In the genomic region with DNA sequence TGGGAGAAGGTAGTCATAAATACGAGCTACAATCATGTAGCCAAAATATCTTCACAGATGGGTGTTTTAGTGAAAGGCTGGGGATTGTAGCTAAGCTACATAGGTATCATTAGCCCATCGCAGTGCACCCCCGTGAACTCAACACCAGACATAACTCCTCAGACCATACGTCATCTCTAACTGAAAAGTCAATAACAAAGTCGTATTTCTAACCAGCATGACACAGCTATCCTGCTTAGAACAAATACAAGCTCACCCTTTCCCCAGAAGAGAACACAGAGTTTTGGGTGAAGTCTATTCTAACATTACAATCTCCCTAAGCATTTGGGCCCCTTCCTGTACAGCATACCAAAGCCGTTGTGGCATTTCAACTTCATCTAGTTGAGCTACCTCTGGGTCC, we compare ENCODE assay signal across 31 cellular contexts.
"Had no signal": no experiment of that assay in that cellular context is flagged by ENCODE, and none has a peak within 500 bp of the region (broad histone marks: within the 10 kb centered on the region; RNA-seq: fewer than 3 reads in every experiment).

No MANE protein-coding gene starts in this region.

- H3K36me3 Mint-ChIP-seq: neural progenitor cell; stimulated activated memory B cell treated with anti-CD40 and anti-IgM and Interleukin-4, amounts not matched to agents 10 μg/mL and 1 μg/mL and 100 μg/mL, for 72 hours; type B pancreatic cell had no signal

- H3K79me2 ChIP-seq: parathyroid adenoma had no signal

- DNase-seq: naive B cell; natural killer cell; occipital lobe; ovary; posterior cingulate gyrus; psoas muscle; right cardiac atrium; spleen; stimulated activated CD4-positive, alpha-beta T cell treated with anti-CD3 and anti-CD28 coated beads, Interleukin-12 subunit alpha, Interleukin-12 subunit beta, amount 100 ng/mL, for 4 hours; stimulated activated CD4-positive, alpha-beta T cell treated with anti-CD3 and anti-CD28 coated beads, Interleukin-1b, Interleukin-23, amount 100 ng/mL, for 48 hours; stimulated activated CD4-positive, alpha-beta T cell treated with anti-CD3 and anti-CD28 coated beads, Interleukin-4, amount 100 ng/mL, for 1 hour; stimulated activated CD4-positive, alpha-beta T cell treated with anti-CD3 and anti-CD28 coated beads, Interleukin-4, amount 100 ng/mL, for 4 hours; stimulated activated CD8-positive, alpha-beta memory T cell treated with anti-CD3 and anti-CD28 coated beads, Interleukin-4, amount 100 ng/mL, for 48 hours; stimulated activated naive CD4-positive, alpha-beta T cell; stimulated activated naive CD8-positive, alpha-beta T cell treated with anti-CD3 and anti-CD28 coated beads, Interleukin-15, amount 100 ng/mL, for 72 hours; stimulated activated naive CD8-positive, alpha-beta T cell treated with anti-CD3 and anti-CD28 coated beads, Interleukin-15, Interleukin-2, amounts not matched to agents 100 U/mL and 50 U/mL, for 24 hours; substantia nigra; testis; tibial artery; transverse colon; upper lobe of right lung had no signal

- H3K4me3 Mint-ChIP-seq: naive B cell; natural killer cell; nephron; neural progenitor cell; stimulated activated memory B cell treated with anti-CD40 and anti-IgM and Interleukin-4, amounts not matched to agents 10 μg/mL and 1 μg/mL and 100 μg/mL, for 72 hours; stimulated activated naive CD8-positive, alpha-beta T cell treated with anti-CD3 and anti-CD28 coated beads, Interleukin-15, amount 100 ng/mL, for 72 hours; type B pancreatic cell had no signal

- H3K4me1 Mint-ChIP-seq: naive B cell; natural killer cell; nephron; neural progenitor cell; stimulated activated memory B cell treated with anti-CD40 and anti-IgM and Interleukin-4, amounts not matched to agents 10 μg/mL and 1 μg/mL and 100 μg/mL, for 72 hours; stimulated activated naive CD8-positive, alpha-beta T cell treated with anti-CD3 and anti-CD28 coated beads, Interleukin-15, amount 100 ng/mL, for 72 hours had no signal

- H3K4me3 ChIP-seq: neural progenitor cell, ovary, psoas muscle, skin epidermis, smooth muscle cell, spleen, suprapubic skin, testis, tibial artery, transverse colon, upper lobe of right lung had no signal

- H3K4me1 ChIP-seq: neural progenitor cell, parathyroid adenoma, psoas muscle, spleen, suprapubic skin, testis, tibial artery, transverse colon, upper lobe of right lung had no signal

- ATAC-seq: natural killer cell; psoas muscle; right cardiac atrium; sciatic nerve; stimulated activated memory B cell treated with anti-CD40 and anti-IgM and Interleukin-4, amounts not matched to agents 10 μg/mL and 1 μg/mL and 100 μg/mL, for 72 hours; stimulated activated naive CD8-positive, alpha-beta T cell treated with anti-CD3 and anti-CD28 coated beads, Interleukin-15, amount 100 ng/mL, for 72 hours; stimulated activated naive CD8-positive, alpha-beta T cell treated with anti-CD3 and anti-CD28 coated beads, Interleukin-15, Interleukin-2, amounts not matched to agents 100 U/mL and 50 U/mL, for 24 hours; upper lobe of right lung had no signal

- H3K27me3 ChIP-seq: neural progenitor cell, ovary, spleen, suprapubic skin, testis, tibial artery, transverse colon, upper lobe of right lung had no signal

- H3K36me3 ChIP-seq: neural progenitor cell, ovary, spleen, suprapubic skin, tibial artery, transverse colon, upper lobe of right lung had no signal

- H3K27ac ChIP-seq: neural progenitor cell, ovary, parathyroid adenoma, psoas muscle, skin epidermis, spleen, suprapubic skin, testis, tibial artery, transverse colon, upper lobe of right lung had no signal

- H3K27me3 Mint-ChIP-seq: naive B cell; progenitor cell of endocrine pancreas; stimulated activated memory B cell treated with anti-CD40 and anti-IgM and Interleukin-4, amounts not matched to agents 10 μg/mL and 1 μg/mL and 100 μg/mL, for 72 hours; stimulated activated naive CD8-positive, alpha-beta T cell treated with anti-CD3 and anti-CD28 coated beads, Interleukin-15, amount 100 ng/mL, for 72 hours; type B pancreatic cell had no signal

- H3K9me3 ChIP-seq: psoas muscle, suprapubic skin, testis, tibial artery, upper lobe of right lung had no signal

- H3K27ac Mint-ChIP-seq: naive B cell; natural killer cell; nephron; neural progenitor cell; progenitor cell of endocrine pancreas; stimulated activated memory B cell treated with anti-CD40 and anti-IgM and Interleukin-4, amounts not matched to agents 10 μg/mL and 1 μg/mL and 100 μg/mL, for 72 hours; stimulated activated naive CD8-positive, alpha-beta T cell treated with anti-CD3 and anti-CD28 coated beads, Interleukin-15, amount 100 ng/mL, for 72 hours; type B pancreatic cell had no signal

- H3K4me2 ChIP-seq: neural progenitor cell, smooth muscle cell had no signal

- H2AFZ ChIP-seq: neural progenitor cell, parathyroid adenoma had no signal

- H3K9ac ChIP-seq: neural progenitor cell, parathyroid adenoma had no signal
